In genomic region chr4:38119663-38120374, GRCh38 we compare ENCODE assay signal across 9 cellular contexts.
DNase-seq lines count a peak whose midpoint lies in the region; ATAC-seq and TF ChIP-seq lines count a peak whose summit lies in the region.
"Had no signal": no experiment of that assay in that cellular context is flagged by ENCODE, and none has a peak within 500 bp of the region (broad histone marks: within the 10 kb centered on the region; RNA-seq: fewer than 3 reads in every experiment).

No MANE protein-coding gene starts in this region.

- peaks cover 0 to 31% of the 10 kb centered on the region in 2 experiments; a peak in 1 of 3 replicates for H3K36me3 ChIP-seq in HEK293 (ENCODE audit: control insufficient read depth in 2 of 2, insufficient read depth in 1 of 2, low read length in 2 of 2)
- H3K36me3 ChIP-seq in skeletal muscle satellite cell (ENCODE audit: insufficient read depth, low read length), result peaks cover 14% of the 10 kb centered on the region

- H3K27ac ChIP-seq in HEK293 (ENCODE audit: extremely low read depth, low read depth, low read length), result peak overlapping the region; percentile 34
- no peak overlapping the region for H3K27ac ChIP-seq in RWPE1
- peak overlapping the region; percentile 23 for H3K27ac ChIP-seq in foreskin keratinocyte

- H3K27me3 ChIP-seq in foreskin keratinocyte, result no peaks in the 10 kb centered on the region
- no peaks in the 10 kb centered on the region for H3K27me3 ChIP-seq in skeletal muscle satellite cell (ENCODE audit: control insufficient read depth, insufficient read depth, low read length)

- DNase-seq in RWPE1 (ENCODE audit: low spot score), result peak; percentile 17
- no peak for DNase-seq in foreskin keratinocyte
- DNase-seq in DMS153 treated with DMSO at 0.1 percent for 48 hours (lab: John Stamatoyannopoulos, UW; ENCODE audit: unreplicated experiment), result no peak
- no peak for DNase-seq in activated CD4-positive, alpha-beta T cell treated with anti-CD3 and anti-CD28 coated beads for 4 hours
- DNase-seq in DMS 273 (lab: John Stamatoyannopoulos, UW; ENCODE audit: unreplicated experiment), result no peak

- TF ChIP-seq CTCF in HEK293 (tag by site-specific recombination; IDR thresholded peaks at IDR 0.05) (no peak), RWPE1 (conservative IDR thresholded peaks at IDR 0.05; ENCODE audit: low read depth) (no peak), foreskin keratinocyte (conservative IDR thresholded peaks at IDR 0.05) (no peak)

- peak overlapping the region; percentile 58 for H3K9ac ChIP-seq in skeletal muscle satellite cell (ENCODE audit: low read depth, low read length)

- CTCF ChIA-PET in HEK293 (lab: Yijun Ruan, JAX), result interaction anchor here (0.7 to 1.0 kb wide), 2 partner anchors 51 to 109 kb away, joined by 3 read pairs; no protein-coding TSS in a partner anchor
- CTCF ChIA-PET in RWPE1 (lab: Yijun Ruan, JAX), result interaction anchor here (0.6 kb wide), 1 partner anchor 393 kb away, joined by 5 read pairs; no protein-coding TSS in a partner anchor

- H3K4me2 ChIP-seq in skeletal muscle satellite cell (ENCODE audit: low read length), result peak overlapping the region; percentile 73

- H3K4me3 ChIP-seq in HEK293 (ENCODE audit: low read depth, low read length) (no peak overlapping the region), skeletal muscle satellite cell (ENCODE audit: low read length) (no peak overlapping the region)

- ATAC-seq in foreskin keratinocyte (peak; percentile 69), HG02981 (IDR thresholded peaks at IDR 0.05; ENCODE audit: unreplicated experiment) (no peak)
- ATAC-seq: activated CD4-positive, CD25-positive, alpha-beta regulatory T cell treated with anti-CD3 and anti-CD28 coated beads, Interleukin-2, amount 50 U/mL, for 24 hours had no signal

- POLR2A ChIA-PET in HEK293 (lab: Yijun Ruan, JAX), result interaction anchor here (1.7 kb wide), 1 partner anchor 31 kb away, joined by 7 read pairs; no protein-coding TSS in a partner anchor
- POLR2A ChIA-PET in RWPE1 (lab: Yijun Ruan, JAX; ENCODE audit: low non-redundant PET), result no interaction called here

- H3K9me3 ChIP-seq in HEK293 (ENCODE audit: control insufficient read depth, insufficient read depth, low read depth, low read length) (no peaks in the 10 kb centered on the region), skeletal muscle satellite cell (replicated peaks; ENCODE audit: low read length) (no peaks in the 10 kb centered on the region)

- peaks cover 13% of the 10 kb centered on the region for H3K4me1 ChIP-seq in HEK293 (ENCODE audit: control insufficient read depth, insufficient read depth, low read length)
- peaks cover 8% of the 10 kb centered on the region for H3K4me1 ChIP-seq in foreskin keratinocyte
- peaks cover 22% of the 10 kb centered on the region for H3K4me1 ChIP-seq in skeletal muscle satellite cell (ENCODE audit: control insufficient read depth, insufficient read depth, low read length)

TF ChIP-seq in HEK293, 187 proteins besides CTCF, POLR2A, EP300 and RAD21 (continues in another document):
- TF ChIP-seq ZNF692 (tag by site-specific recombination; IDR thresholded peaks at IDR 0.05) (peak; percentile 41; the same call in 1 of the 2 replicates), ZNF530 (tag by site-specific recombination; IDR thresholded peaks at IDR 0.05; ENCODE audit: low read depth) (no peak), ZNF548 (tag by site-specific recombination; IDR thresholded peaks at IDR 0.05) (no peak), ZNF114 (tag by site-specific recombination; IDR thresholded peaks at IDR 0.05) (no peak), ZNF747 (tag by site-specific recombination; IDR thresholded peaks at IDR 0.05) (no peak), ZNF404 (tag by site-specific recombination; IDR thresholded peaks at IDR 0.05) (no peak), ZBTB20 (tag by site-specific recombination; IDR thresholded peaks at IDR 0.05) (0 out of 2 replicates have a peak, but pooled peaks have one; percentile 20), ZNF707 (tag by site-specific recombination; IDR thresholded peaks at IDR 0.05) (no peak), KLF7 (tag by site-specific recombination; IDR thresholded peaks at IDR 0.05; ENCODE audit: borderline replicate concordance) (no peak), HIC1 (tag by site-specific recombination; IDR thresholded peaks at IDR 0.05) (no peak), ZNF391 (tag by site-specific recombination; IDR thresholded peaks at IDR 0.05; ENCODE audit: borderline replicate concordance, low read depth) (0 out of 2 replicates have a peak, but pooled peaks have one; percentile 28), ZNF398 (tag by site-specific recombination; IDR thresholded peaks at IDR 0.05) (peak; percentile 26; the same call in 1 of the 2 replicates), ZFP3 (tag by site-specific recombination; IDR thresholded peaks at IDR 0.05; ENCODE audit: low read depth) (no peak), GLI4 (tag by site-specific recombination; IDR thresholded peaks at IDR 0.05) (no peak)
